Comparison of ENCODE assay signal across 3 cellular contexts in the genomic region with DNA sequence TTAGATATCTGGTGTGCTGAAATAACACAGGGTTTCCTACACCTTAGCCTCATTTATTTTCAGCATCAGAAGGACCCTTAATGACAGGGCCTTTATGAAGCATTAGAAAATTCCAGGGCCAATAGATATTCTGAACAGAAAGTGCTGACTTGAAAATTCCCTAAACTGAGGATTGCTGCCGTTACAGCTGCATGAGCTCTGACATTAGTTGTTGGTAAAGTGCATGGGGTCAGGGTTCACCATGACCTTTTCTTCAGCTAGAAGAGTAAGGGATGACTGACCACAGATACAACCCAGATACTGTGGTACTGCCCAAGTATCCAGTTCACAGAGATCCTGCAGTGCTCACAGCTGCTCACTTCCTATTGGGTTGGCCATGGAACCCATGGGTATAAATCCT.
TF ChIP-seq lines count a peak whose summit lies in the region.

No MANE protein-coding gene starts in this region.

TF ChIP-seq in GM23338, 12 proteins besides CTCF, POLR2A, EP300 and RAD21 (continues in another document):
- TF ChIP-seq, protein P1, sequence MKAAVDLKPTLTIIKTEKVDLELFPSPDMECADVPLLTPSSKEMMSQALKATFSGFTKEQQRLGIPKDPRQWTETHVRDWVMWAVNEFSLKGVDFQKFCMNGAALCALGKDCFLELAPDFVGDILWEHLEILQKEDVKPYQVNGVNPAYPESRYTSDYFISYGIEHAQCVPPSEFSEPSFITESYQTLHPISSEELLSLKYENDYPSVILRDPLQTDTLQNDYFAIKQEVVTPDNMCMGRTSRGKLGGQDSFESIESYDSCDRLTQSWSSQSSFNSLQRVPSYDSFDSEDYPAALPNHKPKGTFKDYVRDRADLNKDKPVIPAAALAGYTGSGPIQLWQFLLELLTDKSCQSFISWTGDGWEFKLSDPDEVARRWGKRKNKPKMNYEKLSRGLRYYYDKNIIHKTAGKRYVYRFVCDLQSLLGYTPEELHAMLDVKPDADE (IDR thresholded peaks at IDR 0.05) = no peak
- TF ChIP-seq JUNB (IDR thresholded peaks at IDR 0.05; ENCODE audit: unreplicated experiment) = no peak
- TF ChIP-seq CREB1 (CRISPR knock-in tag; IDR thresholded peaks at IDR 0.05; ENCODE audit: low read depth) = no peak
- TF ChIP-seq POLR2AphosphoS5 (IDR thresholded peaks at IDR 0.05; ENCODE audit: low read depth) = no peak

TF ChIP-seq in K562, 482 proteins besides CTCF, POLR2A, EP300 and RAD21:
- TF ChIP-seq ZNF124 (CRISPR knock-in tag; IDR thresholded peaks at IDR 0.05) = no peak
- peak; percentile 27; the same call in 1 of the 2 replicates for TF ChIP-seq C11orf30 (IDR thresholded peaks at IDR 0.05; ENCODE audit: low read depth)
- TF ChIP-seq ZNF551 (CRISPR knock-in tag; IDR thresholded peaks at IDR 0.05) = no peak
- TF ChIP-seq ZNF316 (IDR thresholded peaks at IDR 0.05) = peak; percentile 55
- TF ChIP-seq, protein P2, sequence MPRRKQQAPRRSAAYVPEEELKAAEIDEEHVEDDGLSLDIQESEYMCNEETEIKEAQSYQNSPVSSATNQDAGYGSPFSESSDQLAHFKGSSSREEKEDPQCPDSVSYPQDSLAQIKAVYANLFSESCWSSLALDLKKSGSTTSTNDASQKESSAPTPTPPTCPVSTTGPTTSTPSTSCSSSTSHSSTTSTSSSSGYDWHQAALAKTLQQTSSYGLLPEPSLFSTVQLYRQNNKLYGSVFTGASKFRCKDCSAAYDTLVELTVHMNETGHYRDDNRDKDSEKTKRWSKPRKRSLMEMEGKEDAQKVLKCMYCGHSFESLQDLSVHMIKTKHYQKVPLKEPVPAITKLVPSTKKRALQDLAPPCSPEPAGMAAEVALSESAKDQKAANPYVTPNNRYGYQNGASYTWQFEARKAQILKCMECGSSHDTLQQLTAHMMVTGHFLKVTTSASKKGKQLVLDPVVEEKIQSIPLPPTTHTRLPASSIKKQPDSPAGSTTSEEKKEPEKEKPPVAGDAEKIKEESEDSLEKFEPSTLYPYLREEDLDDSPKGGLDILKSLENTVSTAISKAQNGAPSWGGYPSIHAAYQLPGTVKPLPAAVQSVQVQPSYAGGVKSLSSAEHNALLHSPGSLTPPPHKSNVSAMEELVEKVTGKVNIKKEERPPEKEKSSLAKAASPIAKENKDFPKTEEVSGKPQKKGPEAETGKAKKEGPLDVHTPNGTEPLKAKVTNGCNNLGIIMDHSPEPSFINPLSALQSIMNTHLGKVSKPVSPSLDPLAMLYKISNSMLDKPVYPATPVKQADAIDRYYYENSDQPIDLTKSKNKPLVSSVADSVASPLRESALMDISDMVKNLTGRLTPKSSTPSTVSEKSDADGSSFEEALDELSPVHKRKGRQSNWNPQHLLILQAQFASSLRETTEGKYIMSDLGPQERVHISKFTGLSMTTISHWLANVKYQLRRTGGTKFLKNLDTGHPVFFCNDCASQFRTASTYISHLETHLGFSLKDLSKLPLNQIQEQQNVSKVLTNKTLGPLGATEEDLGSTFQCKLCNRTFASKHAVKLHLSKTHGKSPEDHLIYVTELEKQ (CRISPR knock-in tag; IDR thresholded peaks at IDR 0.05) = no peak
TF ChIP-seq in K562: peak in this region for 2.

TF ChIP-seq in HepG2, 621 proteins besides CTCF, POLR2A, EP300 and RAD21:
- no peak for TF ChIP-seq GPN1 (CRISPR knock-in tag; IDR thresholded peaks at IDR 0.05; ENCODE audit: borderline replicate concordance)
- TF ChIP-seq GABPA (IDR thresholded peaks at IDR 0.05; ENCODE audit: low read depth, low read length) = no peak
- no peak for TF ChIP-seq GABPA (CRISPR knock-in tag; IDR thresholded peaks at IDR 0.05; ENCODE audit: low read depth)
- no peak for TF ChIP-seq RORA (CRISPR knock-in tag; IDR thresholded peaks at IDR 0.05)
- TF ChIP-seq, protein P3, sequence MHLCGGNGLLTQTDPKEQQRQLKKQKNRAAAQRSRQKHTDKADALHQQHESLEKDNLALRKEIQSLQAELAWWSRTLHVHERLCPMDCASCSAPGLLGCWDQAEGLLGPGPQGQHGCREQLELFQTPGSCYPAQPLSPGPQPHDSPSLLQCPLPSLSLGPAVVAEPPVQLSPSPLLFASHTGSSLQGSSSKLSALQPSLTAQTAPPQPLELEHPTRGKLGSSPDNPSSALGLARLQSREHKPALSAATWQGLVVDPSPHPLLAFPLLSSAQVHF (CRISPR knock-in tag; IDR thresholded peaks at IDR 0.05) = no peak
- no peak for TF ChIP-seq ZBTB20 (CRISPR knock-in tag; IDR thresholded peaks at IDR 0.05; ENCODE audit: borderline replicate concordance, low read depth)
- no peak for TF ChIP-seq DNMT1 (CRISPR knock-in tag; IDR thresholded peaks at IDR 0.05)
- TF ChIP-seq, protein P4, sequence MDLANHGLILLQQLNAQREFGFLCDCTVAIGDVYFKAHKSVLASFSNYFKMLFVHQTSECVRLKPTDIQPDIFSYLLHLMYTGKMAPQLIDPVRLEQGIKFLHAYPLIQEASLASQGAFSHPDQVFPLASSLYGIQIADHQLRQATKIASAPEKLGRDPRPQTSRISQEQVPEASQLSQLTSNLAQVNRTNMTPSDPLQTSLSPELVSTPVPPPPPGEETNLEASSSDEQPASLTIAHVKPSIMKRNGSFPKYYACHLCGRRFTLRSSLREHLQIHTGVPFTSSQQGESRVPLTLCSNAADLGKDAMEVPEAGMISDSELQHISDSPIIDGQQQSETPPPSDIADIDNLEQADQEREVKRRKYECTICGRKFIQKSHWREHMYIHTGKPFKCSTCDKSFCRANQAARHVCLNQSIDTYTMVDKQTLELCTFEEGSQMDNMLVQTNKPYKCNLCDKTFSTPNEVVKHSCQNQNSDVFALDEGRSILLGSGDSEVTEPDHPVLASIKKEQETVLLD (CRISPR knock-in tag; IDR thresholded peaks at IDR 0.05; ENCODE audit: low read depth) = no peak
- peak; percentile 18; the same call in 1 of the 2 replicates for TF ChIP-seq MAFF (IDR thresholded peaks at IDR 0.05; ENCODE audit: low read depth, low read length)
- no peak for TF ChIP-seq NRL (CRISPR knock-in tag; IDR thresholded peaks at IDR 0.05; ENCODE audit: borderline replicate concordance)
- peak; percentile 57 to 67 for TF ChIP-seq MAFK (conservative IDR thresholded peaks at IDR 0.05 in 1 of 2, IDR thresholded peaks at IDR 0.05 in 1 of 2; ENCODE audit: low read length in 2 of 2)
